Comparison of ENCODE assay signal across 1 cellular context in genomic region chr18:48165104-48165866, GRCh38.
TF ChIP-seq lines count a peak whose summit lies in the region.

No MANE protein-coding gene starts in this region.

TF ChIP-seq in H1, 55 proteins besides CTCF, POLR2A, EP300 and RAD21:
- TF ChIP-seq GABPA (IDR thresholded peaks at IDR 0.05; ENCODE audit: borderline replicate concordance, insufficient read depth, low read length) (no peak), TEAD4 (IDR thresholded peaks at IDR 0.05; ENCODE audit: low read depth, low read length) (no peak), CEBPB (IDR thresholded peaks at IDR 0.05; ENCODE audit: low read depth, low read length) (0 out of 2 replicates have a peak, but pooled peaks have one; percentile 9)
TF ChIP-seq in H1: peak in this region for 1.
